Comparison of ENCODE assay signal across 9 cellular contexts in genomic region chr1:201119206-201119814, GRCh38. TPM values are rescaled to one million over a fixed set of nuclear protein-coding genes. Genes with fewer than 3 reads are reported as not detected.
DNase-seq lines count a peak whose midpoint lies in the region; ATAC-seq, FAIRE-seq and TF ChIP-seq lines count a peak whose summit lies in the region.
"Had no signal": no experiment of that assay in that cellular context is flagged by ENCODE, and none has a peak within 500 bp of the region (broad histone marks: within the 10 kb centered on the region; RNA-seq: fewer than 3 reads in every experiment).

No MANE protein-coding gene starts in this region.

- H3K27me3 Mint-ChIP-seq in CD8-positive, alpha-beta memory T cell, result peaks cover 7 to 17% of the 10 kb centered on the region in 2 donors
- H3K27me3 Mint-ChIP-seq in T-helper 17 cell, result peaks cover 17% of the 10 kb centered on the region
- H3K27me3 Mint-ChIP-seq in stimulated activated naive B cell treated with anti-CD40 and anti-IgM and Interleukin-4, amounts not matched to agents 10 μg/mL and 1 μg/mL and 100 μg/mL, for 72 hours, result peaks cover 20 to 24% of the 10 kb centered on the region in 2 donors

- peak overlapping the region in 1 of 8 donors; percentile 22 for H3K27ac Mint-ChIP-seq in CD8-positive, alpha-beta memory T cell
- no peak overlapping the region for H3K27ac Mint-ChIP-seq in T-helper 17 cell
- H3K27ac Mint-ChIP-seq in stimulated activated naive B cell treated with anti-CD40 and anti-IgM and Interleukin-4, amounts not matched to agents 10 μg/mL and 1 μg/mL and 100 μg/mL, for 72 hours, result no peak overlapping the region

- peaks cover 10 to 31% (median 20%) of the 10 kb centered on the region in 3 donors for H3K4me1 Mint-ChIP-seq in CD8-positive, alpha-beta memory T cell
- H3K4me1 Mint-ChIP-seq in T-helper 17 cell, result peaks cover 5% of the 10 kb centered on the region
- H3K4me1 Mint-ChIP-seq in stimulated activated naive B cell treated with anti-CD40 and anti-IgM and Interleukin-4, amounts not matched to agents 10 μg/mL and 1 μg/mL and 100 μg/mL, for 72 hours, result peaks cover 5 to 14% of the 10 kb centered on the region in 2 donors

- H3K4me3 Mint-ChIP-seq in CD8-positive, alpha-beta memory T cell, result no peak overlapping the region
- no peak overlapping the region for H3K4me3 Mint-ChIP-seq in T-helper 17 cell
- no peak overlapping the region for H3K4me3 Mint-ChIP-seq in stimulated activated naive B cell treated with anti-CD40 and anti-IgM and Interleukin-4, amounts not matched to agents 10 μg/mL and 1 μg/mL and 100 μg/mL, for 72 hours

- no peak overlapping the region for H3K4me3 ChIP-seq in CD8-positive, alpha-beta memory T cell (ENCODE audit: low read length)
- H3K4me3 ChIP-seq in bronchial epithelial cell (ENCODE audit: low read depth, low read length) (no peak overlapping the region), right lobe of liver (no peak overlapping the region)

- no peak for TF ChIP-seq POLR2A in right lobe of liver (IDR thresholded peaks at IDR 0.05)

- ATAC-seq in T-helper 17 cell, result peak; percentile 47
- peak in 2 of 4 donors; percentile 32 to 42 for ATAC-seq in right lobe of liver
- ATAC-seq in stimulated activated naive B cell treated with anti-CD40 and anti-IgM and Interleukin-4, amounts not matched to agents 10 μg/mL and 1 μg/mL and 100 μg/mL, for 72 hours (replicated peaks), result peak; percentile 38 to 49
- no peak for ATAC-seq in HG03460 (IDR thresholded peaks at IDR 0.05; ENCODE audit: unreplicated experiment)

- 24% methylated on average over 10 of the region's 10 CpGs for WGBS in right lobe of liver (ENCODE audit: insufficient coverage, low coverage, low lambda C conversion rate, missing lambda C conversion rate)

- intact Hi-C loops in right lobe of liver (cut with DNase I), result loop anchor here in 1 of 2 donors (10.0 kb wide), 1 partner anchor 145 kb away; no protein-coding TSS in a partner anchor

- H3K27me3 ChIP-seq in CD8-positive, alpha-beta memory T cell (ENCODE audit: insufficient read depth, low read length, poor library complexity, severe bottlenecking), result peaks cover 13% of the 10 kb centered on the region
- H3K27me3 ChIP-seq in bronchial epithelial cell (ENCODE audit: control insufficient read depth, insufficient read depth, low read length) (peaks cover 2% of the 10 kb centered on the region), right lobe of liver (no peaks in the 10 kb centered on the region)

- no peaks in the 10 kb centered on the region for H3K9me3 Mint-ChIP-seq in CD8-positive, alpha-beta memory T cell
- H3K9me3 Mint-ChIP-seq in stimulated activated naive B cell treated with anti-CD40 and anti-IgM and Interleukin-4, amounts not matched to agents 10 μg/mL and 1 μg/mL and 100 μg/mL, for 72 hours, result no peaks in the 10 kb centered on the region

- H3K36me3 Mint-ChIP-seq in CD8-positive, alpha-beta memory T cell, result peaks cover 0 to 2% (median 0%) of the 10 kb centered on the region in 3 donors
- no peaks in the 10 kb centered on the region for H3K36me3 Mint-ChIP-seq in T-helper 17 cell (ENCODE audit: low read depth)
- no peaks in the 10 kb centered on the region for H3K36me3 Mint-ChIP-seq in stimulated activated naive B cell treated with anti-CD40 and anti-IgM and Interleukin-4, amounts not matched to agents 10 μg/mL and 1 μg/mL and 100 μg/mL, for 72 hours

- peaks cover 9% of the 10 kb centered on the region for H3K4me1 ChIP-seq in CD8-positive, alpha-beta memory T cell (ENCODE audit: insufficient read depth, low read length)
- no peaks in the 10 kb centered on the region for H3K4me1 ChIP-seq in right lobe of liver

- TF ChIP-seq CTCF in bronchial epithelial cell (IDR thresholded peaks at IDR 0.05; ENCODE audit: insufficient read depth, low read length, severe bottlenecking) (peak; percentile 85), right lobe of liver (IDR thresholded peaks at IDR 0.05) (peak; percentile 28 to 54 (median 40))

- CTCF ChIA-PET in CD8-positive, alpha-beta memory T cell (lab: Charles Lee), result interaction anchor here (1.0 to 2.2 kb wide), 13 partner anchors 8 to 497 kb away, joined by 3 to 11 read pairs (median 3); partner anchors contain the start of gene TMEM9

- no peaks in the 10 kb centered on the region for H3K36me3 ChIP-seq in CD8-positive, alpha-beta memory T cell (ENCODE audit: insufficient read depth, low read length)
- H3K36me3 ChIP-seq in bronchial epithelial cell (ENCODE audit: control insufficient read depth, insufficient read depth, low read length), result no peaks in the 10 kb centered on the region
- no peaks in the 10 kb centered on the region for H3K36me3 ChIP-seq in right lobe of liver

- DNase-seq in CD8-positive, alpha-beta memory T cell, result peak; percentile 24 to 68 (median 29)
- DNase-seq in HK-2 (ENCODE audit: unreplicated experiment) (peak; percentile 38), T-helper 17 cell (peak; percentile 27 to 43 (median 28)), bronchial epithelial cell (ENCODE audit: low read depth) (peak; percentile 51), right lobe of liver (no peak), DMS79 treated with DMSO at 0.1 percent for 48 hours (lab: John Stamatoyannopoulos, UW) (no peak)
- peak; percentile 9 for DNase-seq in stimulated activated naive B cell treated with anti-CD40 and anti-IgM and Interleukin-4, amounts not matched to agents 10 μg/mL and 1 μg/mL and 100 μg/mL, for 72 hours

- no peak overlapping the region for H3K27ac ChIP-seq in CD8-positive, alpha-beta memory T cell (ENCODE audit: low read depth, low read length)
- H3K27ac ChIP-seq in right lobe of liver, result no peak overlapping the region
- H3K27ac ChIP-seq: KMS-11 had no signal

- H3K9me3 ChIP-seq in CD8-positive, alpha-beta memory T cell (ENCODE audit: low read length), result no peaks in the 10 kb centered on the region
- H3K9me3 ChIP-seq in T-helper 17 cell (ENCODE audit: control insufficient read depth, low read length, poor library complexity, severe bottlenecking), result no peaks in the 10 kb centered on the region
- H3K9me3 ChIP-seq in right lobe of liver, result no peaks in the 10 kb centered on the region

- POLR2A ChIA-PET in CD8-positive, alpha-beta memory T cell (lab: Charles Lee), result interaction anchor here (1.4 kb wide), 1 partner anchor 34 kb away, joined by 3 read pairs; the partner anchor contains the start of gene TMEM9

- no peak for FAIRE-seq in bronchial epithelial cell (lab: Jason Lieb, UNC)

RNA-seq across cellular contexts. Expression of gene CACNA1S, which starts 7.1 kb away (rescaled TPM):
- not detected for total RNA-seq in CD8-positive, alpha-beta memory T cell
- polyA plus RNA-seq in CD8-positive, alpha-beta memory T cell, result not detected
- total RNA-seq in T-helper 17 cell, result not detected
- not detected in 2 replicates for total RNA-seq in bronchial epithelial cell
- total RNA-seq in right lobe of liver, result under 1 TPM in 1 of 6 experiments, not detected in 5; 0.12 TPM

RNA-seq across cellular contexts. Expression of gene ASCL5, which starts 7.7 kb away (rescaled TPM):
- under 1 TPM in 1 of 2 experiments, not detected in 1; 0.22 TPM for total RNA-seq in CD8-positive, alpha-beta memory T cell
- not detected for polyA plus RNA-seq in CD8-positive, alpha-beta memory T cell
- under 1 TPM in 1 of 2 donors, not detected in 1; 0.27 TPM for total RNA-seq in T-helper 17 cell
- total RNA-seq in bronchial epithelial cell, result under 0.01 and 0.13 TPM in 2 replicates
- total RNA-seq in right lobe of liver, result not detected

RNA-seq across cellular contexts. Expression of gene TMEM9, which starts 35.0 kb away (rescaled TPM):
- 10 to 100 TPM; 16.3 to 17.1 TPM for total RNA-seq in CD8-positive, alpha-beta memory T cell
- polyA plus RNA-seq in CD8-positive, alpha-beta memory T cell, result 32.8 TPM
- total RNA-seq in T-helper 17 cell, result 10 to 100 TPM; 13.0 to 13.1 TPM
- 66.9 and 104 TPM in 2 replicates for total RNA-seq in bronchial epithelial cell
- total RNA-seq in right lobe of liver, result 10 to 100 TPM; 27.0 to 47.4 (median 35.6) TPM

Comparison
In these comparisons a context has a peak if more than half of its experiments do, and no peak if none do; other contexts are left out.
1. DNase-seq: peak in CD8-positive, alpha-beta memory T cell (5 of 5), HK-2 (single experiment), T-helper 17 cell (3 of 3), bronchial epithelial cell (single experiment) and stimulated activated naive B cell treated with anti-CD40 and anti-IgM and Interleukin-4, amounts not matched to agents 10 μg/mL and 1 μg/mL and 100 μg/mL, for 72 hours (single experiment); none in right lobe of liver (0 of 3) and DMS79 treated with DMSO at 0.1 percent for 48 hours (single experiment).